Comparison of ENCODE assay signal across 18 cellular contexts in the genomic region with DNA sequence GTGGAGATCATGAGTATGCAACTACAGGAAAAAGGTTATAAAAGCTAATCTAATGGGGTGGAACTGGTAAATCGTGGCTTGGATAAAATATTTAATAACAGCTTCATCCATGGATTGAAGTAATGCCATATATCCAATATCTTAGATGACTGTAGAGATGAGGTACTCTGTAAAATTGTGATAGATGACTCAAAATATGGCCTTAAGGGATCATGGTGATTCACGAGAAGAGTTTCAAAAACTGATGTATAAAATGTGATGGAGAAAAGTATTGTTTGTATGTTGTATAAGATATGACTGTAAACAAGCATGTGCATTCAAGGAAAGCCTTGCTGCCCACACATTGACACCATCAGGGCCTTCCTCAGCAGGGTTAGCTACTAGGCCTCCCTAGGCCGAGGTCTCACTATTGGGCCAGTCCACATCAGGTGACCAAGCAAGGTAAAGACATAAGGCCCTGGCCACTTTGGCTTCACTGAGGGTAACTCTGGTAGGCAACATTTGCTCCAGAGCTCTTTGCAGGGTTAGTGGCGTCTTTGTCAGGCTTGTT. TPM values are rescaled to one million over a fixed set of nuclear protein-coding genes. Genes with fewer than 3 reads are reported as not detected.
DNase-seq lines count a peak whose midpoint lies in the region; ATAC-seq and TF ChIP-seq lines count a peak whose summit lies in the region.
"Had no signal": no experiment of that assay in that cellular context is flagged by ENCODE, and none has a peak within 500 bp of the region (broad histone marks: within the 10 kb centered on the region; RNA-seq: fewer than 3 reads in every experiment).

No MANE protein-coding gene starts in this region.

- H3K4me3 ChIP-seq in esophagus squamous epithelium = no peak overlapping the region
- H3K4me3 ChIP-seq in left lung = no peak overlapping the region
- H3K4me3 ChIP-seq: BLaER1 treated with 17β-estradiol and CSF1 and Interleukin-3, amounts not matched to agents 10 nM and 100 nM; heart left ventricle had no signal

- peaks cover 37% of the 10 kb centered on the region for H3K4me1 Mint-ChIP-seq in activated CD4-positive, alpha-beta T cell treated with anti-CD3 and anti-CD28 coated beads, Interleukin-2, amount 10 ng/mL, durations not matched to agents 7 days and 5 days
- peaks cover 49 to 60% (median 56%) of the 10 kb centered on the region in 3 donors for H3K4me1 Mint-ChIP-seq in T-cell

- H3K27ac ChIP-seq in esophagus squamous epithelium (peak overlapping the region in 3 of 4 donors; percentile 32 to 72 (median 53)), caudate nucleus (ENCODE audit: low read depth, low read length) (no peak overlapping the region), left lung (no peak overlapping the region)
- H3K27ac ChIP-seq: BLaER1 treated with 17β-estradiol and CSF1 and Interleukin-3, amounts not matched to agents 10 nM and 100 nM had no signal

- WGBS in esophagus squamous epithelium, 2 donors = 70 to 86% methylated on average over 4 of the region's 4 CpGs

- intact Hi-C loops in esophagus squamous epithelium (cut with DNase I) (no loop called here), left lung (cut with DNase I) (no loop called here)

- H3K27me3 Mint-ChIP-seq in activated CD4-positive, alpha-beta T cell treated with anti-CD3 and anti-CD28 coated beads, Interleukin-2, amount 10 ng/mL, durations not matched to agents 7 days and 5 days = no peaks in the 10 kb centered on the region
- H3K27me3 Mint-ChIP-seq in T-cell = no peaks in the 10 kb centered on the region

- no peak overlapping the region for H3K4me3 Mint-ChIP-seq in activated CD4-positive, alpha-beta T cell treated with anti-CD3 and anti-CD28 coated beads, Interleukin-2, amount 10 ng/mL, durations not matched to agents 7 days and 5 days
- H3K4me3 Mint-ChIP-seq in T-cell = no peak overlapping the region
- H3K4me3 Mint-ChIP-seq: dendritic cell treated with granulocyte-macrophage colony-stimulating factor and Interleukin-4, amounts not matched to agents 40 ng/mL and 50 ng/mL, for 4 days; mesothelial cell of epicardium; WTC11 had no signal

- H3K27me3 ChIP-seq in esophagus squamous epithelium (no peaks in the 10 kb centered on the region), left lung (no peaks in the 10 kb centered on the region)
- H3K27me3 ChIP-seq: BLaER1 treated with 17β-estradiol and CSF1 and Interleukin-3, amounts not matched to agents 10 nM and 100 nM; heart left ventricle had no signal

- H3K36me3 ChIP-seq in esophagus squamous epithelium (no peaks in the 10 kb centered on the region), left lung (no peaks in the 10 kb centered on the region)
- H3K36me3 ChIP-seq: BLaER1 treated with 17β-estradiol and CSF1 and Interleukin-3, amounts not matched to agents 10 nM and 100 nM; heart left ventricle had no signal

- H3K36me3 Mint-ChIP-seq in activated CD4-positive, alpha-beta T cell treated with anti-CD3 and anti-CD28 coated beads, Interleukin-2, amount 10 ng/mL, durations not matched to agents 7 days and 5 days (ENCODE audit: low read depth) = no peaks in the 10 kb centered on the region
- H3K36me3 Mint-ChIP-seq in T-cell = no peaks in the 10 kb centered on the region
- H3K36me3 Mint-ChIP-seq: mesothelial cell of epicardium, WTC11 had no signal

- TF ChIP-seq CTCF in esophagus squamous epithelium (IDR thresholded peaks at IDR 0.05) (no peak), left lung (IDR thresholded peaks at IDR 0.05) (no peak)

- H3K9me3 Mint-ChIP-seq in activated CD4-positive, alpha-beta T cell treated with anti-CD3 and anti-CD28 coated beads, Interleukin-2, amount 10 ng/mL, durations not matched to agents 7 days and 5 days = no peaks in the 10 kb centered on the region
- H3K9me3 Mint-ChIP-seq in T-cell = no peaks in the 10 kb centered on the region
- H3K9me3 Mint-ChIP-seq: dendritic cell treated with granulocyte-macrophage colony-stimulating factor and Interleukin-4, amounts not matched to agents 40 ng/mL and 50 ng/mL, for 4 days; mesothelial cell of epicardium; WTC11 had no signal

- ATAC-seq in T-cell (replicated peaks in 1 of 4) (no peak), GM18873 (IDR thresholded peaks at IDR 0.05; ENCODE audit: low FRiP score, unreplicated experiment) (no peak), left lung (no peak)
- ATAC-seq in stimulated activated naive CD8-positive, alpha-beta T cell treated with anti-CD3 and anti-CD28 coated beads, Interleukin-15, Interleukin-2, amounts not matched to agents 100 U/mL and 50 U/mL, for 24 hours = peak; percentile 47
- ATAC-seq: WTC11 had no signal

- no peak for TF ChIP-seq POLR2A in esophagus squamous epithelium (IDR thresholded peaks at IDR 0.05)

- H3K4me1 ChIP-seq in esophagus squamous epithelium = peaks cover 0 to 26% (median 9%) of the 10 kb centered on the region in 3 donors
- peaks cover 0 to 12% of the 10 kb centered on the region in 2 donors for H3K4me1 ChIP-seq in left lung

- POLR2A ChIA-PET in activated CD4-positive, alpha-beta T cell treated with anti-CD3 and anti-CD28 coated beads, Interleukin-2, amount 10 ng/mL, durations not matched to agents 7 days and 5 days (lab: Charles Lee) = no interaction called here
- POLR2A ChIA-PET in T-cell (lab: Charles Lee) = no interaction called here

- DNase-seq in activated CD4-positive, alpha-beta T cell treated with anti-CD3 and anti-CD28 coated beads for 48 hours = peak; percentile 54
- DNase-seq in activated CD4-positive, alpha-beta T cell treated with anti-CD3 and anti-CD28 coated beads, Interleukin-2, amount 10 ng/mL, durations not matched to agents 7 days and 5 days = no peak
- no peak for DNase-seq in T-cell
- no peak for DNase-seq in esophagus squamous epithelium (lab: John Stamatoyannopoulos, UW)
- no peak for DNase-seq in stimulated activated naive CD8-positive, alpha-beta T cell treated with anti-CD3 and anti-CD28 coated beads, Interleukin-15, Interleukin-2, amounts not matched to agents 100 U/mL and 50 U/mL, for 24 hours
- DNase-seq in caudate nucleus (lab: John Stamatoyannopoulos, UW) = no peak
- DNase-seq in left lung = no peak
- DNase-seq: 8988T, heart left ventricle, islet precursor cell, NCI-H1105 treated with DMSO at 0.1 percent for 48 hours, NCI-H2171 had no signal

- CTCF ChIA-PET in activated CD4-positive, alpha-beta T cell treated with anti-CD3 and anti-CD28 coated beads, Interleukin-2, amount 10 ng/mL, durations not matched to agents 7 days and 5 days (lab: Charles Lee) = interaction anchor here (1.0 to 4.0 kb wide), 6 partner anchors 9 to 777 kb away, joined by 3 to 26 read pairs (median 3); a partner anchor contains a TSS
- CTCF ChIA-PET in T-cell (lab: Charles Lee) = no interaction called here

- no peak overlapping the region for H3K27ac Mint-ChIP-seq in activated CD4-positive, alpha-beta T cell treated with anti-CD3 and anti-CD28 coated beads, Interleukin-2, amount 10 ng/mL, durations not matched to agents 7 days and 5 days
- peak overlapping the region; percentile 77 to 84 for H3K27ac Mint-ChIP-seq in T-cell
- H3K27ac Mint-ChIP-seq: dendritic cell treated with granulocyte-macrophage colony-stimulating factor and Interleukin-4, amounts not matched to agents 40 ng/mL and 50 ng/mL, for 4 days; mesothelial cell of epicardium; WTC11 had no signal

- H3K9me3 ChIP-seq in esophagus squamous epithelium (no peaks in the 10 kb centered on the region), left lung (no peaks in the 10 kb centered on the region)
- H3K9me3 ChIP-seq: BLaER1 treated with 17β-estradiol and CSF1 and Interleukin-3, amounts not matched to agents 10 nM and 100 nM; heart left ventricle had no signal

RNA-seq across cellular contexts. Expression of a gene that starts 17.7 kb away (rescaled TPM):
- total RNA-seq in activated CD4-positive, alpha-beta T cell treated with anti-CD3 and anti-CD28 coated beads, Interleukin-2, amount 10 ng/mL, durations not matched to agents 7 days and 5 days = not detected
- total RNA-seq in T-cell = not detected
- total RNA-seq in esophagus squamous epithelium = under 1 TPM in 1 of 4 donors, not detected in 3; 0.38 TPM
- total RNA-seq in left lung = not detected
- total RNA-seq: heart left ventricle, mesothelial cell of epicardium, subcutaneous adipose tissue, WTC11 had no signal

RNA-seq across cellular contexts. Expression of a gene that starts 51.1 kb away (rescaled TPM):
- total RNA-seq in activated CD4-positive, alpha-beta T cell treated with anti-CD3 and anti-CD28 coated beads, Interleukin-2, amount 10 ng/mL, durations not matched to agents 7 days and 5 days = 10 to 100 TPM; 14.9 to 18.9 TPM
- total RNA-seq in T-cell (10 to 100 TPM; 26.8 to 40.9 (median 33.6) TPM), esophagus squamous epithelium (10 to 100 TPM in 3 of 4 donors, 1 to 10 TPM in 1; 9.7 to 28.4 (median 12.9) TPM), left lung (10 to 100 TPM; 14.2 to 19.0 TPM)

RNA-seq across cellular contexts. Expression of a gene that starts 51.2 kb away (rescaled TPM):
- total RNA-seq in activated CD4-positive, alpha-beta T cell treated with anti-CD3 and anti-CD28 coated beads, Interleukin-2, amount 10 ng/mL, durations not matched to agents 7 days and 5 days = 1 to 10 TPM; 1.5 to 2.2 TPM
- 1 to 10 TPM; 1.2 to 3.7 (median 3.5) TPM for total RNA-seq in T-cell
- total RNA-seq in esophagus squamous epithelium = 1 to 10 TPM in 3 of 4 donors, under 1 TPM in 1; 0.76 to 7.4 (median 2.4) TPM
- total RNA-seq in left lung = 10 to 100 TPM; 15.3 to 15.6 TPM

Comparison
In these comparisons a context has a peak if more than half of its experiments do, and no peak if none do; other contexts are left out.
1. H3K27ac ChIP-seq: peak in esophagus squamous epithelium (3 of 4); none in caudate nucleus (single experiment) and left lung (0 of 2).